8 cellular contexts compared by ENCODE assay signal in genomic region chr12:120709976-120710804, GRCh38. TPM values are rescaled to one million over a fixed set of nuclear protein-coding genes. Genes with fewer than 3 reads are reported as not detected.
DNase-seq lines count a peak whose midpoint lies in the region; ATAC-seq lines count a peak whose summit lies in the region.

TSS of gene UNC119B (plus strand) at chr12:120710458. CDS start at chr12:120710475, 17 bp downstream.

- H3K36me3 Mint-ChIP-seq in activated CD8-positive, alpha-beta T cell treated with anti-CD3 and anti-CD28 coated beads, Interleukin-2, amount 10 ng/mL, durations not matched to agents 7 days and 5 days (ENCODE audit: low read depth), result peaks cover 16% of the 10 kb centered on the region

- H3K4me3 Mint-ChIP-seq in activated CD8-positive, alpha-beta T cell treated with anti-CD3 and anti-CD28 coated beads, Interleukin-2, amount 10 ng/mL, durations not matched to agents 7 days and 5 days, result peak within 1 kb of the TSS; percentile 87

- H3K9me3 Mint-ChIP-seq in activated CD8-positive, alpha-beta T cell treated with anti-CD3 and anti-CD28 coated beads, Interleukin-2, amount 10 ng/mL, durations not matched to agents 7 days and 5 days (ENCODE audit: insufficient read depth), result no peaks in the 10 kb centered on the region

- H3K27ac Mint-ChIP-seq in activated CD8-positive, alpha-beta T cell treated with anti-CD3 and anti-CD28 coated beads, Interleukin-2, amount 10 ng/mL, durations not matched to agents 7 days and 5 days, result peak within 1 kb of the TSS; percentile 81

- peak; percentile 74 to 90 (median 77) for DNase-seq in NCI-H1417 (lab: John Stamatoyannopoulos, UW)
- no peak for DNase-seq in NCI-H1417 treated with DMSO at 0.1 percent for 48 hours (lab: John Stamatoyannopoulos, UW)
- peak; percentile 47 for DNase-seq in NCI-H460 (ENCODE audit: extremely low read depth, low read depth)
- DNase-seq in activated CD8-positive, alpha-beta T cell treated with anti-CD3 and anti-CD28 coated beads, Interleukin-2, amount 10 ng/mL, durations not matched to agents 7 days and 5 days, result peak; percentile 77
- peak; percentile 73 for DNase-seq in effector CD4-positive, alpha-beta T cell
- DNase-seq in lung microvascular endothelial cell (ENCODE audit: low read depth in 2 of 2), result peak; percentile 59 to 61
- peak; percentile 62 to 68 (median 64) for DNase-seq in stimulated activated CD4-positive, alpha-beta T cell treated with anti-CD3 and anti-CD28 coated beads, TNF-alpha, amount 100 ng/mL, for 4 hours (ENCODE audit: low read depth in 3 of 3)

- ATAC-seq in HG02970 (IDR thresholded peaks at IDR 0.05; ENCODE audit: low FRiP score, unreplicated experiment), result peak; percentile 64
- ATAC-seq in activated CD8-positive, alpha-beta T cell treated with anti-CD3 and anti-CD28 coated beads, Interleukin-2, amount 10 ng/mL, durations not matched to agents 7 days and 5 days, result peak; percentile 83

- peaks cover 37% of the 10 kb centered on the region for H3K4me1 Mint-ChIP-seq in activated CD8-positive, alpha-beta T cell treated with anti-CD3 and anti-CD28 coated beads, Interleukin-2, amount 10 ng/mL, durations not matched to agents 7 days and 5 days (ENCODE audit: low read depth)

- CTCF ChIA-PET in activated CD8-positive, alpha-beta T cell treated with anti-CD3 and anti-CD28 coated beads, Interleukin-2, amount 10 ng/mL, durations not matched to agents 7 days and 5 days (lab: Charles Lee), result interaction anchor here (1.2 to 5.5 kb wide), 7 partner anchors 12 to 262 kb away, joined by 3 to 55 read pairs (median 9); partner anchors contain the start of genes MLEC and POP5

- POLR2A ChIA-PET in activated CD8-positive, alpha-beta T cell treated with anti-CD3 and anti-CD28 coated beads, Interleukin-2, amount 10 ng/mL, durations not matched to agents 7 days and 5 days (lab: Charles Lee), result interaction anchor here (0.6 to 1.6 kb wide), 6 partner anchors 10 to 27 kb away, joined by 3 to 6 read pairs (median 3); partner anchors contain the start of gene MLEC

- no peaks in the 10 kb centered on the region for H3K27me3 Mint-ChIP-seq in activated CD8-positive, alpha-beta T cell treated with anti-CD3 and anti-CD28 coated beads, Interleukin-2, amount 10 ng/mL, durations not matched to agents 7 days and 5 days (ENCODE audit: low read depth)

RNA-seq across cellular contexts. Expression of gene UNC119B, which starts in this region (rescaled TPM):
- total RNA-seq in NCI-H460 (2014; rRNA removed; shearing (Covaris generic)), result 17.9 and 18.0 TPM in 2 replicates
- 31.9 and 38.4 TPM in 2 replicates for polyA plus RNA-seq in NCI-H460 (2014; cell fraction: nucleus; rRNA removed)
- 10 to 100 TPM; 18.5 to 18.9 TPM for total RNA-seq in activated CD8-positive, alpha-beta T cell treated with anti-CD3 and anti-CD28 coated beads, Interleukin-2, amount 10 ng/mL, durations not matched to agents 7 days and 5 days
- 13.5 and 14.3 TPM in 2 replicates for total RNA-seq in lung microvascular endothelial cell
